ENCODE assay signal across 8 cellular contexts in the genomic region with DNA sequence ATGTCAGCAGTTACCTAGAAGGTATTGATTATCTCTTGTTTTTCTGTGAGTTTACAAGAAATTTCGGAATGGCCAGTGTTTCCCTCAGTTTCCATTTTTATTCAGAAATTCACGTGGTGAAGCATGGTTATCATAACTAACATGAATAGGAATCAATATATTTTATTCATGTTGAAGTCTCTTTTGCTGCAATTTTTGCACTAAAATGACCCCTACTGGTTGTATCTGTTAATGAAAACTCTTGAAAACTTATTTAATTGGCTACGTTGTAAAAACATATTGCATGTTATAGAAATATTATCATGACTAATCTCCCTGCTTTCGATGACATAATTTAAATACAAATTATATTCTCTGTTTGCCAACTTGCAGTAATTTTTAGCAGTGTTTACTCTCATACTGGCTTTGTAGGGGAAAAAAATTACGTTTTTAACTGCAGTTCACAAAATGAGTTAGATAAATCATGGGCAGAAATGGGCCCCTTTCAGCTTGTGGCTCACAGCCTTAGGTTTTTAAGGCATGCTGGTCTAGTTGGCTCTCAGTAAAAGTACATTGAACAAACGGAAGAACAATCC. TPM values are rescaled to one million over a fixed set of nuclear protein-coding genes. Genes with fewer than 3 reads are reported as not detected.
DNase-seq lines count a peak whose midpoint lies in the region; ATAC-seq and TF ChIP-seq lines count a peak whose summit lies in the region.

No MANE protein-coding gene starts in this region.

- peak overlapping the region; percentile 92 to 96 (median 96) for H3K4me3 Mint-ChIP-seq in nephron

- no peak overlapping the region for H3K9ac ChIP-seq in BLaER1
- H3K9ac ChIP-seq in HUES6 (ENCODE audit: low read length): no peak overlapping the region

- H3K27ac Mint-ChIP-seq in nephron: peak overlapping the region; percentile 54 to 90 (median 69)

- TF ChIP-seq CTCF in breast epithelium (IDR thresholded peaks at IDR 0.05) (peak in 2 of 3 donors; percentile 28 to 34), nephron (IDR thresholded peaks at IDR 0.05; ENCODE audit: unreplicated experiment in 3 of 3) (peak; percentile 28 to 56 (median 43))

- peaks cover 67% of the 10 kb centered on the region for H4K20me1 ChIP-seq in BLaER1

- H3K27me3 ChIP-seq in BLaER1 (no peaks in the 10 kb centered on the region), HUES6 (ENCODE audit: control insufficient read depth, insufficient read depth, low read length) (peaks cover 9% of the 10 kb centered on the region), breast epithelium (no peaks in the 10 kb centered on the region)

- peak overlapping the region; percentile 97 for H3K4me2 ChIP-seq in BLaER1

- intact Hi-C loops in breast epithelium (cut with DNase I; ENCODE audit: low total_unique reads): loop anchor here (10.0 kb wide), 2 partner anchors 76 to 136 kb away; no protein-coding TSS in a partner anchor

- H3K27ac ChIP-seq in BLaER1 (no peak overlapping the region), HUES6 (ENCODE audit: low read depth, low read length) (no peak overlapping the region), breast epithelium (peak overlapping the region; percentile 93 to 98)

- no peaks in the 10 kb centered on the region for H3K36me3 Mint-ChIP-seq in nephron (ENCODE audit: low read depth)

- H3K9me3 ChIP-seq in BLaER1: no peaks in the 10 kb centered on the region
- no peaks in the 10 kb centered on the region for H3K9me3 ChIP-seq in HUES6 (ENCODE audit: control insufficient read depth, insufficient read depth, low read depth, low read length)
- no peaks in the 10 kb centered on the region for H3K9me3 ChIP-seq in breast epithelium

- TF ChIP-seq POLR2A in breast epithelium (IDR thresholded peaks at IDR 0.05): no peak

- DNase-seq in breast epithelium (ENCODE audit: low spot score in 2 of 2): no peak
- no peak for DNase-seq in NCI-H82 (lab: John Stamatoyannopoulos, UW)
- DNase-seq in nucleus accumbens (lab: John Stamatoyannopoulos, UW): no peak

- H3K4me1 Mint-ChIP-seq in nephron: peaks cover 54% of the 10 kb centered on the region

- H3K36me3 ChIP-seq in BLaER1: no peaks in the 10 kb centered on the region
- no peaks in the 10 kb centered on the region for H3K36me3 ChIP-seq in HUES6 (ENCODE audit: control insufficient read depth, insufficient read depth, low read length)
- H3K36me3 ChIP-seq in breast epithelium: no peaks in the 10 kb centered on the region

- H3K9me3 Mint-ChIP-seq in nephron: no peaks in the 10 kb centered on the region

- H3K4me3 ChIP-seq in BLaER1 (no peak overlapping the region), HUES6 (ENCODE audit: low read depth, low read length) (peak overlapping the region; percentile 78; the same call in 1 of the 2 replicates), breast epithelium (peak overlapping the region; percentile 81 to 98 (median 93))

- H3K4me1 ChIP-seq in BLaER1 (peaks cover 28% of the 10 kb centered on the region), HUES6 (ENCODE audit: control insufficient read depth, insufficient read depth, low read length) (peaks cover 58% of the 10 kb centered on the region), breast epithelium (peaks cover 19 to 21% of the 10 kb centered on the region in 2 donors)

- H3K27me3 Mint-ChIP-seq in nephron (ENCODE audit: low read depth): peaks cover 18% of the 10 kb centered on the region

- ATAC-seq in HG02852 (IDR thresholded peaks at IDR 0.05; ENCODE audit: unreplicated experiment) (no peak), GM19035 (IDR thresholded peaks at IDR 0.05; ENCODE audit: unreplicated experiment) (no peak)

RNA-seq across cellular contexts. Expression of gene CRIM1, which starts 3.5 kb away (rescaled TPM):
- total RNA-seq in breast epithelium: 100 to 1,000 TPM; 166 to 187 (median 178) TPM

Comparison
In these comparisons a context has a peak if more than half of its experiments do, and no peak if none do; other contexts are left out.
1. H3K27ac ChIP-seq: peak in breast epithelium (2 of 2); none in BLaER1 (single experiment) and HUES6 (single experiment).